In genomic region chr2:74041726-74042125, GRCh38 we compare ENCODE assay signal across 24 cellular contexts. TPM values are rescaled to one million over a fixed set of nuclear protein-coding genes. Genes with fewer than 3 reads are reported as not detected.
DNase-seq lines count a peak whose midpoint lies in the region; ATAC-seq, FAIRE-seq and TF ChIP-seq lines count a peak whose summit lies in the region.
"Had no signal": no experiment of that assay in that cellular context is flagged by ENCODE, and none has a peak within 500 bp of the region (broad histone marks: within the 10 kb centered on the region; RNA-seq: fewer than 3 reads in every experiment).

No MANE protein-coding gene starts in this region.

- peaks cover 12% of the 10 kb centered on the region for H3K36me3 Mint-ChIP-seq in CD4-positive, alpha-beta T cell (ENCODE audit: low read depth)
- H3K36me3 Mint-ChIP-seq in T-helper 17 cell (ENCODE audit: low read depth) = no peaks in the 10 kb centered on the region
- H3K36me3 Mint-ChIP-seq in stimulated activated effector memory CD8-positive, alpha-beta T cell treated with anti-CD3 and anti-CD28 coated beads, Interleukin-12 subunit alpha, Interleukin-12 subunit beta, amount 100 ng/mL, for 72 hours = peaks cover 7% of the 10 kb centered on the region

- H3K27me3 Mint-ChIP-seq in CD4-positive, alpha-beta T cell = no peaks in the 10 kb centered on the region
- H3K27me3 Mint-ChIP-seq in T-helper 17 cell = no peaks in the 10 kb centered on the region
- H3K27me3 Mint-ChIP-seq: B cell; CD8-positive, alpha-beta memory T cell had no signal

- POLR2A ChIA-PET in CD4-positive, alpha-beta T cell (lab: Charles Lee) = interaction anchor here (1.0 to 4.0 kb wide), 4 partner anchors 9 to 64 kb away, joined by 3 to 16 read pairs (median 10); no protein-coding TSS in a partner anchor

- peak overlapping the region; percentile 55 for H3K27ac Mint-ChIP-seq in CD4-positive, alpha-beta T cell
- H3K27ac Mint-ChIP-seq in T-helper 17 cell = peak overlapping the region; percentile 35
- H3K27ac Mint-ChIP-seq in stimulated activated effector memory CD8-positive, alpha-beta T cell treated with anti-CD3 and anti-CD28 coated beads, Interleukin-12 subunit alpha, Interleukin-12 subunit beta, amount 100 ng/mL, for 72 hours = peak overlapping the region; percentile 63

- no peak overlapping the region for H3K4me3 Mint-ChIP-seq in CD4-positive, alpha-beta T cell
- H3K4me3 Mint-ChIP-seq in T-helper 17 cell = peak overlapping the region; percentile 2
- H3K4me3 Mint-ChIP-seq in stimulated activated effector memory CD8-positive, alpha-beta T cell treated with anti-CD3 and anti-CD28 coated beads, Interleukin-12 subunit alpha, Interleukin-12 subunit beta, amount 100 ng/mL, for 72 hours = no peak overlapping the region
- H3K4me3 Mint-ChIP-seq: B cell had no signal

- peaks cover 7% of the 10 kb centered on the region for H3K4me1 ChIP-seq in colonic mucosa
- H3K4me1 ChIP-seq: A549, SJSA1 had no signal

- no peak for TF ChIP-seq CTCF in CD4-positive, alpha-beta T cell (IDR thresholded peaks at IDR 0.05)
- no peak for TF ChIP-seq CTCF in colonic mucosa (IDR thresholded peaks at IDR 0.05)

- H3K9me3 Mint-ChIP-seq in CD4-positive, alpha-beta T cell = no peaks in the 10 kb centered on the region
- H3K9me3 Mint-ChIP-seq in stimulated activated effector memory CD8-positive, alpha-beta T cell treated with anti-CD3 and anti-CD28 coated beads, Interleukin-12 subunit alpha, Interleukin-12 subunit beta, amount 100 ng/mL, for 72 hours = no peaks in the 10 kb centered on the region
- H3K9me3 Mint-ChIP-seq: CD8-positive, alpha-beta memory T cell had no signal

- DNase-seq in CD4-positive, alpha-beta T cell = no peak
- no peak for DNase-seq in T-helper 17 cell
- peak; percentile 48 for DNase-seq in myocyte (ENCODE audit: low read depth)
- no peak for DNase-seq in stimulated activated effector memory CD8-positive, alpha-beta T cell treated with anti-CD3 and anti-CD28 coated beads, Interleukin-12 subunit alpha, Interleukin-12 subunit beta, amount 100 ng/mL, for 72 hours (ENCODE audit: low spot score in 2 of 2)
- no peak for DNase-seq in urothelium cell line (ENCODE audit: low spot score)
- no peak for DNase-seq in colonic mucosa
- DNase-seq in D341Med (ENCODE audit: low spot score) = no peak
- DNase-seq: Calu3; CD8-positive, alpha-beta memory T cell; NCI-H1105; NCI-H146; NCI-H2029; NCI-H2171; NCI-H446; NCI-H526 had no signal

- ATAC-seq in CD4-positive, alpha-beta T cell (ENCODE audit: poor library complexity) = no peak
- ATAC-seq in T-helper 17 cell (no peak), GM19455 (IDR thresholded peaks at IDR 0.05; ENCODE audit: unreplicated experiment) (no peak)
- no peak for ATAC-seq in stimulated activated effector memory CD8-positive, alpha-beta T cell treated with anti-CD3 and anti-CD28 coated beads, Interleukin-12 subunit alpha, Interleukin-12 subunit beta, amount 100 ng/mL, for 72 hours
- ATAC-seq: A549, HCT116, Right ventricle myocardium inferior had no signal

- intact Hi-C loops in CD4-positive, alpha-beta T cell (cut with DNase I, micrococcal nuclease) = no loop called here
- intact Hi-C loops in colonic mucosa (cut with DNase I) = no loop called here

- FAIRE-seq in urothelium cell line (lab: Jason Lieb, UNC) = no peak
- FAIRE-seq: A549, G401.6, GM12892, H1 had no signal

- H3K27ac ChIP-seq in CD4-positive, alpha-beta T cell (ENCODE audit: low read depth, low read length) = no peak overlapping the region
- H3K27ac ChIP-seq in colonic mucosa = no peak overlapping the region
- H3K27ac ChIP-seq: A549, SJSA1 had no signal

- no peaks in the 10 kb centered on the region for H3K36me3 ChIP-seq in colonic mucosa
- H3K36me3 ChIP-seq: SJSA1 had no signal

- no peak overlapping the region for H3K9ac ChIP-seq in colonic mucosa (ENCODE audit: low read depth in 2 of 2, low read length in 2 of 2)

- CTCF ChIA-PET in CD4-positive, alpha-beta T cell (lab: Charles Lee) = interaction anchor here (1.4 kb wide), 1 partner anchor 40 kb away, joined by 3 read pairs; no protein-coding TSS in a partner anchor

- no peaks in the 10 kb centered on the region for H3K9me3 ChIP-seq in CD4-positive, alpha-beta T cell (ENCODE audit: control insufficient read depth, low read length)
- H3K9me3 ChIP-seq in T-helper 17 cell (ENCODE audit: control insufficient read depth, low read length, poor library complexity, severe bottlenecking) = no peaks in the 10 kb centered on the region
- H3K9me3 ChIP-seq in colonic mucosa = no peaks in the 10 kb centered on the region
- H3K9me3 ChIP-seq: A549 had no signal

- H3K4me3 ChIP-seq in colonic mucosa = no peak overlapping the region
- H3K4me3 ChIP-seq: A549, SJSA1 had no signal

- peaks cover 84% of the 10 kb centered on the region for H3K4me1 Mint-ChIP-seq in CD4-positive, alpha-beta T cell (ENCODE audit: low read depth)
- H3K4me1 Mint-ChIP-seq in T-helper 17 cell = peaks cover 50% of the 10 kb centered on the region
- peaks cover 54% of the 10 kb centered on the region for H3K4me1 Mint-ChIP-seq in stimulated activated effector memory CD8-positive, alpha-beta T cell treated with anti-CD3 and anti-CD28 coated beads, Interleukin-12 subunit alpha, Interleukin-12 subunit beta, amount 100 ng/mL, for 72 hours

- H3K27me3 ChIP-seq in CD4-positive, alpha-beta T cell (ENCODE audit: control insufficient read depth, insufficient read depth, low read length) = no peaks in the 10 kb centered on the region
- no peaks in the 10 kb centered on the region for H3K27me3 ChIP-seq in colonic mucosa
- H3K27me3 ChIP-seq: SJSA1 had no signal

RNA-seq across cellular contexts. Expression of gene TET3, which starts 57.0 kb away (rescaled TPM):
- 10 to 100 TPM; 22.2 to 24.1 TPM for total RNA-seq in CD4-positive, alpha-beta T cell
- 10 to 100 TPM; 20.3 to 22.5 TPM for total RNA-seq in T-helper 17 cell
- total RNA-seq in myocyte = 5.2 and 6.4 TPM in 2 replicates
- polyA plus RNA-seq in myocyte (2012) = 6.9 TPM
- total RNA-seq in colonic mucosa = 10 to 100 TPM; 17.8 to 22.9 TPM
